Comparison of ENCODE assay signal across 1 cellular context in genomic region chr2:907706-908105, GRCh38.
TF ChIP-seq lines count a peak whose summit lies in the region.

No MANE protein-coding gene starts in this region.

TF ChIP-seq in GM23338, 12 proteins besides CTCF, POLR2A, EP300 and RAD21 (continued from another document):
- TF ChIP-seq, protein P1, sequence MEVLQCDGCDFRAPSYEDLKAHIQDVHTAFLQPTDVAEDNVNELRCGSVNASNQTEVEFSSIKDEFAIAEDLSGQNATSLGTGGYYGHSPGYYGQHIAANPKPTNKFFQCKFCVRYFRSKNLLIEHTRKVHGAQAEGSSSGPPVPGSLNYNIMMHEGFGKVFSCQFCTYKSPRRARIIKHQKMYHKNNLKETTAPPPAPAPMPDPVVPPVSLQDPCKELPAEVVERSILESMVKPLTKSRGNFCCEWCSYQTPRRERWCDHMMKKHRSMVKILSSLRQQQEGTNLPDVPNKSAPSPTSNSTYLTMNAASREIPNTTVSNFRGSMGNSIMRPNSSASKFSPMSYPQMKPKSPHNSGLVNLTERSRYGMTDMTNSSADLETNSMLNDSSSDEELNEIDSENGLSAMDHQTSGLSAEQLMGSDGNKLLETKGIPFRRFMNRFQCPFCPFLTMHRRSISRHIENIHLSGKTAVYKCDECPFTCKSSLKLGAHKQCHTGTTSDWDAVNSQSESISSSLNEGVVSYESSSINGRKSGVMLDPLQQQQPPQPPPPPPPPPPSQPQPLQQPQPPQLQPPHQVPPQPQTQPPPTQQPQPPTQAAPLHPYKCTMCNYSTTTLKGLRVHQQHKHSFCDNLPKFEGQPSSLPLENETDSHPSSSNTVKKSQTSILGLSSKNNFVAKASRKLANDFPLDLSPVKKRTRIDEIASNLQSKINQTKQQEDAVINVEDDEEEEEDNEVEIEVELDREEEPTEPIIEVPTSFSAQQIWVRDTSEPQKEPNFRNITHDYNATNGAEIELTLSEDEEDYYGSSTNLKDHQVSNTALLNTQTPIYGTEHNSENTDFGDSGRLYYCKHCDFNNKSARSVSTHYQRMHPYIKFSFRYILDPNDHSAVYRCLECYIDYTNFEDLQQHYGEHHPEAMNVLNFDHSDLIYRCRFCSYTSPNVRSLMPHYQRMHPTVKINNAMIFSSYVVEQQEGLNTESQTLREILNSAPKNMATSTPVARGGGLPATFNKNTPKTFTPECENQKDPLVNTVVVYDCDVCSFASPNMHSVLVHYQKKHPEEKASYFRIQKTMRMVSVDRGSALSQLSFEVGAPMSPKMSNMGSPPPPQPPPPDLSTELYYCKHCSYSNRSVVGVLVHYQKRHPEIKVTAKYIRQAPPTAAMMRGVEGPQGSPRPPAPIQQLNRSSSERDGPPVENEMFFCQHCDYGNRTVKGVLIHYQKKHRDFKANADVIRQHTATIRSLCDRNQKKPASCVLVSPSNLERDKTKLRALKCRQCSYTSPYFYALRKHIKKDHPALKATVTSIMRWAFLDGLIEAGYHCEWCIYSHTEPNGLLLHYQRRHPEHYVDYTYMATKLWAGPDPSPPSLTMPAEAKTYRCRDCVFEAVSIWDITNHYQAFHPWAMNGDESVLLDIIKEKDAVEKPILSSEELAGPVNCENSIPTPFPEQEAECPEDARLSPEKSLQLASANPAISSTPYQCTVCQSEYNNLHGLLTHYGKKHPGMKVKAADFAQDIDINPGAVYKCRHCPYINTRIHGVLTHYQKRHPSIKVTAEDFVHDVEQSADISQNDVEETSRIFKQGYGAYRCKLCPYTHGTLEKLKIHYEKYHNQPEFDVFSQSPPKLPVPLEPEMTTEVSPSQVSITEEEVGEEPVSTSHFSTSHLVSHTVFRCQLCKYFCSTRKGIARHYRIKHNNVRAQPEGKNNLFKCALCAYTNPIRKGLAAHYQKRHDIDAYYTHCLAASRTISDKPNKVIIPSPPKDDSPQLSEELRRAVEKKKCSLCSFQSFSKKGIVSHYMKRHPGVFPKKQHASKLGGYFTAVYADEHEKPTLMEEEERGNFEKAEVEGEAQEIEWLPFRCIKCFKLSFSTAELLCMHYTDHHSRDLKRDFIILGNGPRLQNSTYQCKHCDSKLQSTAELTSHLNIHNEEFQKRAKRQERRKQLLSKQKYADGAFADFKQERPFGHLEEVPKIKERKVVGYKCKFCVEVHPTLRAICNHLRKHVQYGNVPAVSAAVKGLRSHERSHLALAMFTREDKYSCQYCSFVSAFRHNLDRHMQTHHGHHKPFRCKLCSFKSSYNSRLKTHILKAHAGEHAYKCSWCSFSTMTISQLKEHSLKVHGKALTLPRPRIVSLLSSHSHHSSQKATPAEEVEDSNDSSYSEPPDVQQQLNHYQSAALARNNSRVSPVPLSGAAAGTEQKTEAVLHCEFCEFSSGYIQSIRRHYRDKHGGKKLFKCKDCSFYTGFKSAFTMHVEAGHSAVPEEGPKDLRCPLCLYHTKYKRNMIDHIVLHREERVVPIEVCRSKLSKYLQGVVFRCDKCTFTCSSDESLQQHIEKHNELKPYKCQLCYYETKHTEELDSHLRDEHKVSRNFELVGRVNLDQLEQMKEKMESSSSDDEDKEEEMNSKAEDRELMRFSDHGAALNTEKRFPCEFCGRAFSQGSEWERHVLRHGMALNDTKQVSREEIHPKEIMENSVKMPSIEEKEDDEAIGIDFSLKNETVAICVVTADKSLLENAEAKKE (CRISPR knock-in tag; IDR thresholded peaks at IDR 0.05), result no peak
- TF ChIP-seq EZH2phosphoT487 (IDR thresholded peaks at IDR 0.05; ENCODE audit: unreplicated experiment) (no peak), POLR2AphosphoS5 (IDR thresholded peaks at IDR 0.05; ENCODE audit: low read depth) (no peak), CREB1 (CRISPR knock-in tag; IDR thresholded peaks at IDR 0.05; ENCODE audit: low read depth) (no peak), JUNB (IDR thresholded peaks at IDR 0.05; ENCODE audit: unreplicated experiment) (no peak), ZNF331 (CRISPR knock-in tag; IDR thresholded peaks at IDR 0.05; ENCODE audit: low read depth) (no peak)
- TF ChIP-seq, protein P2, sequence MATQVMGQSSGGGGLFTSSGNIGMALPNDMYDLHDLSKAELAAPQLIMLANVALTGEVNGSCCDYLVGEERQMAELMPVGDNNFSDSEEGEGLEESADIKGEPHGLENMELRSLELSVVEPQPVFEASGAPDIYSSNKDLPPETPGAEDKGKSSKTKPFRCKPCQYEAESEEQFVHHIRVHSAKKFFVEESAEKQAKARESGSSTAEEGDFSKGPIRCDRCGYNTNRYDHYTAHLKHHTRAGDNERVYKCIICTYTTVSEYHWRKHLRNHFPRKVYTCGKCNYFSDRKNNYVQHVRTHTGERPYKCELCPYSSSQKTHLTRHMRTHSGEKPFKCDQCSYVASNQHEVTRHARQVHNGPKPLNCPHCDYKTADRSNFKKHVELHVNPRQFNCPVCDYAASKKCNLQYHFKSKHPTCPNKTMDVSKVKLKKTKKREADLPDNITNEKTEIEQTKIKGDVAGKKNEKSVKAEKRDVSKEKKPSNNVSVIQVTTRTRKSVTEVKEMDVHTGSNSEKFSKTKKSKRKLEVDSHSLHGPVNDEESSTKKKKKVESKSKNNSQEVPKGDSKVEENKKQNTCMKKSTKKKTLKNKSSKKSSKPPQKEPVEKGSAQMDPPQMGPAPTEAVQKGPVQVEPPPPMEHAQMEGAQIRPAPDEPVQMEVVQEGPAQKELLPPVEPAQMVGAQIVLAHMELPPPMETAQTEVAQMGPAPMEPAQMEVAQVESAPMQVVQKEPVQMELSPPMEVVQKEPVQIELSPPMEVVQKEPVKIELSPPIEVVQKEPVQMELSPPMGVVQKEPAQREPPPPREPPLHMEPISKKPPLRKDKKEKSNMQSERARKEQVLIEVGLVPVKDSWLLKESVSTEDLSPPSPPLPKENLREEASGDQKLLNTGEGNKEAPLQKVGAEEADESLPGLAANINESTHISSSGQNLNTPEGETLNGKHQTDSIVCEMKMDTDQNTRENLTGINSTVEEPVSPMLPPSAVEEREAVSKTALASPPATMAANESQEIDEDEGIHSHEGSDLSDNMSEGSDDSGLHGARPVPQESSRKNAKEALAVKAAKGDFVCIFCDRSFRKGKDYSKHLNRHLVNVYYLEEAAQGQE (IDR thresholded peaks at IDR 0.05; ENCODE audit: unreplicated experiment), result no peak
TF ChIP-seq in GM23338: peak in this region for 0.
